In genomic region chr13:105608132-105608531, GRCh38 we compare ENCODE assay signal across 24 cellular contexts.
A peak's percentile ranks its signal among the peaks of the same experiment; 100 is the strongest.
DNase-seq lines count a peak whose midpoint lies in the region; ATAC-seq, FAIRE-seq and TF ChIP-seq lines count a peak whose summit lies in the region.
"Had no signal": no experiment of that assay in that cellular context is flagged by ENCODE, and none has a peak within 500 bp of the region (broad histone marks: within the 10 kb centered on the region; RNA-seq: fewer than 3 reads in every experiment).

No MANE protein-coding gene starts in this region.

- TF ChIP-seq CTCF in A549 (IDR thresholded peaks at IDR 0.05) (no peak), epithelial cell of proximal tubule (conservative IDR thresholded peaks at IDR 0.05; ENCODE audit: low read depth, low read length) (no peak)

- no peak overlapping the region for H3K9ac ChIP-seq in mesenchymal stem cell (ENCODE audit: low read length)
- H3K9ac ChIP-seq: BLaER1 treated with 17β-estradiol and CSF1 and Interleukin-3, amounts not matched to agents 10 nM and 100 nM had no signal

- no peak for TF ChIP-seq POLR2A in A549 (IDR thresholded peaks at IDR 0.05; ENCODE audit: low read length)

- POLR2A ChIA-PET in A549 (lab: Yijun Ruan, JAX): no interaction called here

- no peak overlapping the region for H2BK15ac ChIP-seq in mesenchymal stem cell (ENCODE audit: low read depth, poor library complexity, severe bottlenecking)

- no peaks in the 10 kb centered on the region for H3K27me3 ChIP-seq in mesenchymal stem cell (ENCODE audit: control insufficient read depth in 1 of 2, insufficient read depth in 1 of 2, low read length in 2 of 2)
- H3K27me3 ChIP-seq: BE2C; BLaER1 treated with 17β-estradiol and CSF1 and Interleukin-3, amounts not matched to agents 10 nM and 100 nM had no signal

- no peak for TF ChIP-seq EP300 in A549 (IDR thresholded peaks at IDR 0.05)

- H4K8ac ChIP-seq in mesenchymal stem cell (ENCODE audit: low read length): no peak overlapping the region

- H3K23ac ChIP-seq in mesenchymal stem cell (ENCODE audit: low read length in 2 of 2): no peak overlapping the region

- peak overlapping the region; percentile 2; the same call in 1 of the 3 replicates for H3K4me2 ChIP-seq in A549
- no peak overlapping the region for H3K4me2 ChIP-seq in mesenchymal stem cell (ENCODE audit: low read length, poor library complexity, severe bottlenecking)
- H3K4me2 ChIP-seq: BLaER1 treated with 17β-estradiol and CSF1 and Interleukin-3, amounts not matched to agents 10 nM and 100 nM had no signal

- H2BK5ac ChIP-seq in mesenchymal stem cell (ENCODE audit: low read depth, low read length, poor library complexity, severe bottlenecking): no peak overlapping the region

- FAIRE-seq in A549 (lab: Jason Lieb, UNC): no peak
- FAIRE-seq: A204.1, D721Med, GM12878 had no signal

- no peak overlapping the region for H3K14ac ChIP-seq in mesenchymal stem cell (ENCODE audit: low read length in 2 of 2)

- H2BK120ac ChIP-seq in mesenchymal stem cell (ENCODE audit: low read depth, low read length): no peak overlapping the region

- no peak overlapping the region for H2BK12ac ChIP-seq in mesenchymal stem cell (ENCODE audit: low read length in 2 of 2)

- H3K4ac ChIP-seq in mesenchymal stem cell (ENCODE audit: low read depth in 1 of 2, low read length in 2 of 2): no peak overlapping the region

- H3K18ac ChIP-seq in mesenchymal stem cell (ENCODE audit: low read depth in 1 of 2, low read length in 2 of 2): no peak overlapping the region

- no peak for DNase-seq in A549 (ENCODE audit: low read depth in 1 of 2, low spot score in 1 of 2)
- peak; percentile 22 for DNase-seq in epithelial cell of proximal tubule (ENCODE audit: low read depth)
- peak; percentile 82 for DNase-seq in kidney glomerular epithelial cell (lab: John Stamatoyannopoulos, UW)
- DNase-seq in mesenchymal stem cell: no peak
- DNase-seq in SW 1271 (lab: John Stamatoyannopoulos, UW): no peak
- DNase-seq in activated CD4-positive, alpha-beta T cell treated with anti-CD3 and anti-CD28 coated beads, Interleukin-2, amount 50 U/mL, for 48 hours: no peak
- DNase-seq in substantia nigra (lab: John Stamatoyannopoulos, UW): no peak
- DNase-seq: AML-193; BE2C; CD4-positive, alpha-beta T cell; CD8-positive, alpha-beta memory T cell; DMS 273 treated with DMSO at 0.1 percent for 48 hours; DMS79; EL; GDM1; GOT3; H7; HCEC 1CT had no signal

- ATAC-seq in A549 (no peak), HG03025 (IDR thresholded peaks at IDR 0.05; ENCODE audit: low FRiP score, unreplicated experiment) (no peak)
- ATAC-seq: GM12878 had no signal

- no peak for TF ChIP-seq RAD21 in A549 (conservative IDR thresholded peaks at IDR 0.05 in 1 of 2, IDR thresholded peaks at IDR 0.05 in 1 of 2)

- H3K9me3 ChIP-seq in A549 (no peaks in the 10 kb centered on the region), mesenchymal stem cell (ENCODE audit: control insufficient read depth, low read length) (no peaks in the 10 kb centered on the region)
- H3K9me3 ChIP-seq: BE2C; BLaER1 treated with 17β-estradiol and CSF1 and Interleukin-3, amounts not matched to agents 10 nM and 100 nM had no signal

- H3K27ac ChIP-seq in A549 (no peak overlapping the region), mesenchymal stem cell (ENCODE audit: low read length, poor library complexity, severe bottlenecking) (peak overlapping the region; percentile 76), substantia nigra (ENCODE audit: low read depth, low read length, poor library complexity, severe bottlenecking) (no peak overlapping the region)
- H3K27ac ChIP-seq: 22Rv1; BLaER1 treated with 17β-estradiol and CSF1 and Interleukin-3, amounts not matched to agents 10 nM and 100 nM had no signal

- CTCF ChIA-PET in A549 (lab: Yijun Ruan, JAX): no interaction called here

- H3K36me3 ChIP-seq in mesenchymal stem cell (ENCODE audit: control insufficient read depth in 1 of 2, insufficient read depth in 2 of 2, low read depth in 1 of 2, low read length in 2 of 2): no peaks in the 10 kb centered on the region
- H3K36me3 ChIP-seq: BE2C; BLaER1 treated with 17β-estradiol and CSF1 and Interleukin-3, amounts not matched to agents 10 nM and 100 nM had no signal

- no peak overlapping the region for H2AK5ac ChIP-seq in mesenchymal stem cell (ENCODE audit: low read length, severe bottlenecking)

- H3K4me3 ChIP-seq in A549: no peak overlapping the region
- no peak overlapping the region for H3K4me3 ChIP-seq in epithelial cell of proximal tubule (ENCODE audit: low read depth, low read length)
- no peak overlapping the region for H3K4me3 ChIP-seq in mesenchymal stem cell (ENCODE audit: insufficient read depth in 1 of 2, low read depth in 1 of 2, low read length in 2 of 2)
- H3K4me3 ChIP-seq: BLaER1 treated with 17β-estradiol and CSF1 and Interleukin-3, amounts not matched to agents 10 nM and 100 nM; GM12878 had no signal

- H4K91ac ChIP-seq in mesenchymal stem cell (ENCODE audit: low read length): no peak overlapping the region

- H3K4me1 ChIP-seq in A549: peaks cover 11% of the 10 kb centered on the region; the same call in 2 of the 3 replicates
- peaks cover 2% of the 10 kb centered on the region for H3K4me1 ChIP-seq in mesenchymal stem cell (ENCODE audit: control insufficient read depth, insufficient read depth, low read depth, low read length)
- H3K4me1 ChIP-seq: BLaER1 treated with 17β-estradiol and CSF1 and Interleukin-3, amounts not matched to agents 10 nM and 100 nM had no signal

- H2AFZ ChIP-seq in mesenchymal stem cell (ENCODE audit: low read depth, low read length): no peak overlapping the region

- WGBS in A549 (ENCODE audit: missing lambda C conversion rate): 33% methylated on average over 2 of the region's 2 CpGs
- no CpG with 5 or more reads among the region's 2 CpGs for WGBS in mesenchymal stem cell

- H3K79me1 ChIP-seq in mesenchymal stem cell (replicated peaks; ENCODE audit: low read length, poor library complexity, severe bottlenecking): no peaks in the 10 kb centered on the region

TF ChIP-seq in A549, 52 proteins besides CTCF, POLR2A, EP300 and RAD21:
- TF ChIP-seq ZC3H11A (IDR thresholded peaks at IDR 0.05) (no peak), SMC3 (IDR thresholded peaks at IDR 0.05) (no peak), BCL3 (IDR thresholded peaks at IDR 0.05) (no peak), MYC (IDR thresholded peaks at IDR 0.05; ENCODE audit: borderline replicate concordance, low read length) (no peak), EHF (CRISPR knock-in tag; IDR thresholded peaks at IDR 0.05) (no peak), MAZ (IDR thresholded peaks at IDR 0.05; ENCODE audit: borderline replicate concordance, low read depth, low read length) (no peak), KDM5A (IDR thresholded peaks at IDR 0.05) (no peak), FOSB (CRISPR knock-in tag; IDR thresholded peaks at IDR 0.05) (no peak), POLR2AphosphoS2 (conservative IDR thresholded peaks at IDR 0.05; ENCODE audit: low read length) (no peak), RNF2 (IDR thresholded peaks at IDR 0.05; ENCODE audit: borderline replicate concordance, low read depth) (no peak), PHF8 (IDR thresholded peaks at IDR 0.05; ENCODE audit: borderline replicate concordance, low read depth) (no peak), PBX3 (IDR thresholded peaks at IDR 0.05) (no peak), ESRRA (IDR thresholded peaks at IDR 0.05; ENCODE audit: borderline replicate concordance, low read length) (no peak), CEBPB (IDR thresholded peaks at IDR 0.05) (no peak)

Comparison
In these comparisons a context has a peak if more than half of its experiments do, and no peak if none do; other contexts are left out.
1. DNase-seq: peak in epithelial cell of proximal tubule (single experiment) and kidney glomerular epithelial cell (single experiment); none in A549 (0 of 2), mesenchymal stem cell (single experiment), SW 1271 (0 of 2), activated CD4-positive, alpha-beta T cell treated with anti-CD3 and anti-CD28 coated beads, Interleukin-2, amount 50 U/mL, for 48 hours (0 of 2) and substantia nigra (0 of 49).